19 cellular contexts compared by ENCODE assay signal in the genomic region with DNA sequence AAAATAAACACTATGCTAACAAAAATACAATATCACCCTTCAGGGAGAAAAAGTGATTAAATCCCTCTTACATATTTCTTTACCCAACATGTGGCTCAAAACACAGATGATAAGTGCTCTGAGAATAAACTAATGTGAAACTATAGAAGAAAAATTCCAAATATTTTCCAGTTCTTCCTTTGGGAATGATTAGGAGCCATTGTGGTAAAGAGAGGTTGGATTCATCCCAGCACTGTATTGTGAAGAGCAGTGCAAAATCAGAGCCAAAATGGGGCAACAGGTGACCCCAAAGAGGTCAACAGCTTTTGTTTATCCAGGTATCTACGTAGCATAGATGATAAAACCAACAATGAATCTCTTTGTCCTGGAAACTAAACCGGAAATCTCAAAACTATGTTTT.
A peak's percentile ranks its signal among the peaks of the same experiment; 100 is the strongest.
DNase-seq lines count a peak whose midpoint lies in the region; ATAC-seq, FAIRE-seq and TF ChIP-seq lines count a peak whose summit lies in the region.
"Had no signal": no experiment of that assay in that cellular context is flagged by ENCODE, and none has a peak within 500 bp of the region (broad histone marks: within the 10 kb centered on the region; RNA-seq: fewer than 3 reads in every experiment).

No MANE protein-coding gene starts in this region.

- no peak for TF ChIP-seq POLR2A in GM18505 (IDR thresholded peaks at IDR 0.05; ENCODE audit: borderline replicate concordance, extremely low read depth, insufficient read depth, insufficient read length)

- peak overlapping the region; percentile 88 for H3K27ac ChIP-seq in astrocyte (ENCODE audit: low read depth, low read length)
- H3K27ac ChIP-seq: upper lobe of right lung had no signal

- H3K79me2 ChIP-seq in astrocyte (ENCODE audit: insufficient read depth, low read length), result no peaks in the 10 kb centered on the region

- H3K36me3 ChIP-seq in astrocyte (ENCODE audit: insufficient read depth, low read length), result no peaks in the 10 kb centered on the region
- H3K36me3 ChIP-seq: upper lobe of right lung had no signal

- H3K9me3 ChIP-seq in astrocyte (ENCODE audit: insufficient read depth, low read depth, low read length), result no peaks in the 10 kb centered on the region
- H3K9me3 ChIP-seq: upper lobe of right lung had no signal

- peak; percentile 81 for FAIRE-seq in astrocyte (lab: Jason Lieb, UNC)
- FAIRE-seq: kidney had no signal

- DNase-seq in Right ventricle myocardium superior (no peak), cardiac septum (ENCODE audit: low spot score) (no peak), astrocyte (ENCODE audit: low read depth) (peak; percentile 73), left ventricle myocardium superior (no peak), T-helper 1 cell (no peak)
- DNase-seq in effector CD8-positive, alpha-beta T cell (lab: John Stamatoyannopoulos, UW), result no peak
- DNase-seq in activated naive CD4-positive, alpha-beta T cell treated with anti-CD3 and anti-CD28 coated beads, Interleukin-2, amount 50 U/mL, for 16 hours, result no peak
- DNase-seq: activated CD4-positive, alpha-beta T cell treated with anti-CD3 and anti-CD28 coated beads, Interleukin-2, amount 50 U/mL, for 1 hour; activated naive CD4-positive, alpha-beta T cell treated with anti-CD3 and anti-CD28 coated beads for 36 hours; CD8-positive, alpha-beta T cell; DND-41; kidney; NCI-H187; NCI-H526; stimulated activated naive CD8-positive, alpha-beta T cell treated with anti-CD3 and anti-CD28 coated beads, Interleukin-15, Interleukin-2, amounts not matched to agents 100 U/mL and 50 U/mL, for 24 hours; upper lobe of right lung had no signal

- H3K27me3 Mint-ChIP-seq in astrocyte (ENCODE audit: low read depth, unreplicated experiment), result no peaks in the 10 kb centered on the region

- no peaks in the 10 kb centered on the region for H4K20me1 ChIP-seq in astrocyte (ENCODE audit: insufficient read depth, low read length)

- peak overlapping the region; percentile 82 for H3K27ac Mint-ChIP-seq in astrocyte (ENCODE audit: unreplicated experiment)
- H3K27ac Mint-ChIP-seq: activated naive CD4-positive, alpha-beta T cell treated with anti-CD3 and anti-CD28 coated beads for 36 hours; CD8-positive, alpha-beta T cell had no signal

- TF ChIP-seq CTCF in astrocyte (IDR thresholded peaks at IDR 0.05; ENCODE audit: insufficient read depth, low read depth, low read length), result no peak

- ATAC-seq in Right ventricle myocardium superior (ENCODE audit: poor library complexity), result peak; percentile 46
- peak; percentile 42 for ATAC-seq in left ventricle myocardium superior
- no peak for ATAC-seq in GM18505 (IDR thresholded peaks at IDR 0.05; ENCODE audit: unreplicated experiment)
- ATAC-seq: CD8-positive, alpha-beta T cell; esophagus mucosa; stimulated activated naive CD8-positive, alpha-beta T cell treated with anti-CD3 and anti-CD28 coated beads, Interleukin-15, Interleukin-2, amounts not matched to agents 100 U/mL and 50 U/mL, for 24 hours; upper lobe of right lung had no signal

- no peaks in the 10 kb centered on the region for H3K27me3 ChIP-seq in astrocyte (ENCODE audit: insufficient read depth, low read length)
- H3K27me3 ChIP-seq: upper lobe of right lung had no signal

- H3K4me2 ChIP-seq in astrocyte (ENCODE audit: low read length), result peak overlapping the region; percentile 72

- H3K9ac ChIP-seq in astrocyte (ENCODE audit: low read length), result peak overlapping the region; percentile 57

- peaks cover 49% of the 10 kb centered on the region for H3K4me1 ChIP-seq in astrocyte (ENCODE audit: insufficient read depth, low read length)
- H3K4me1 ChIP-seq: upper lobe of right lung had no signal

- no peak overlapping the region for H3K4me3 Mint-ChIP-seq in astrocyte (ENCODE audit: unreplicated experiment)
- H3K4me3 Mint-ChIP-seq: activated naive CD4-positive, alpha-beta T cell treated with anti-CD3 and anti-CD28 coated beads for 36 hours; CD8-positive, alpha-beta T cell; neural crest cell had no signal

- H3K36me3 Mint-ChIP-seq in astrocyte (ENCODE audit: low read depth, unreplicated experiment), result no peaks in the 10 kb centered on the region
- H3K36me3 Mint-ChIP-seq: CD8-positive, alpha-beta T cell had no signal

- intact Hi-C loops in Right ventricle myocardium superior (cut with DNase I), result no loop called here
- intact Hi-C loops in cardiac septum (cut with DNase I), result loop anchor here (5.0 kb wide), 1 partner anchor 52 kb away; no protein-coding TSS in a partner anchor
- intact Hi-C loops in left ventricle myocardium superior (cut with micrococcal nuclease), result no loop called here

- H3K4me1 Mint-ChIP-seq in astrocyte (ENCODE audit: low read depth, unreplicated experiment), result peaks cover 41% of the 10 kb centered on the region

- no peak overlapping the region for H3K4me3 ChIP-seq in astrocyte (ENCODE audit: insufficient read depth, low read depth, low read length)
- H3K4me3 ChIP-seq: upper lobe of right lung had no signal

- no peak overlapping the region for H2AFZ ChIP-seq in astrocyte (ENCODE audit: low read depth, low read length)

- H3K9me3 Mint-ChIP-seq in astrocyte (ENCODE audit: unreplicated experiment), result no peaks in the 10 kb centered on the region
- H3K9me3 Mint-ChIP-seq: activated naive CD4-positive, alpha-beta T cell treated with anti-CD3 and anti-CD28 coated beads for 36 hours; CD8-positive, alpha-beta T cell; neural crest cell had no signal
